Comparison of ENCODE assay signal across 18 cellular contexts in the genomic region with DNA sequence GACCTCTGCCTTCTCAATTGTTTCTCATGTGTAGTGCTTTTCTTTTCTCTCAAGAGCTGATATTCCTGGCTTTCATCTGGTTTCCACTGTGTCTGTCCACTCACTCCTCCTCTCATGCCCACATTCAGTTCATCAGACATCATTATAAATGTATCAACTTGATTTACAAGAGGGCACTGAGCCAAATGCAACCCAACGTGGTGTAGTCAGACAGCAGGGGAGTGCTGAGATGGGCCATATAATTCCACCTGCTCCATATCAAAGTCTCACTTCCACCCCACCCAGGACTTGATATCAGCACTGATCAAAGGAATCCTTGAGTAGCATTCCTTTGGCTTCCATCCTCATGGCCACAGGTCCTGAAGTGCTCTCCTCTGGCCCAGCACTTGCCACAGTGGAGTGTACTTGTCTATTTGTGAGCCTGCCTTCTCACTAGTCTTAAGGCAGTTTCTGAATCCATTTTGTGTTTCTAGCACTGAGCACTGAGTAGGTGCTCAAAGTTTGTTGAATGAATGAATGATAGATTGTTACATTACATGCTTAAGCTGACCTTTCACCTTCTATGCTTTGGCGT.
A peak's percentile ranks its signal among the peaks of the same experiment; 100 is the strongest.
DNase-seq lines count a peak whose midpoint lies in the region; ATAC-seq and TF ChIP-seq lines count a peak whose summit lies in the region.
"Had no signal": no experiment of that assay in that cellular context is flagged by ENCODE, and none has a peak within 500 bp of the region (broad histone marks: within the 10 kb centered on the region; RNA-seq: fewer than 3 reads in every experiment).

No MANE protein-coding gene starts in this region.

- H4K91ac ChIP-seq in H9 (ENCODE audit: insufficient read length, low read depth, low read length), result no peak overlapping the region

- H3K14ac ChIP-seq in H9 (ENCODE audit: insufficient read depth, low read length), result no peak overlapping the region

- H2BK20ac ChIP-seq in H9 (ENCODE audit: low read depth, low read length, poor library complexity, severe bottlenecking), result no peak overlapping the region

- no peak for TF ChIP-seq CTCF in H9 (conservative IDR thresholded peaks at IDR 0.05)

- H3K4me1 ChIP-seq in skeletal muscle tissue (ENCODE audit: control insufficient read depth in 3 of 3, insufficient read depth in 3 of 3, low read length in 3 of 3), result peaks cover 30 to 45% (median 30%) of the 10 kb centered on the region in 3 donors
- H3K4me1 ChIP-seq in H9 (ENCODE audit: insufficient read depth, low read length), result no peaks in the 10 kb centered on the region

- CTCF ChIA-PET in activated CD8-positive, alpha-beta T cell treated with anti-CD3 and anti-CD28 coated beads, Interleukin-2, amount 10 ng/mL, durations not matched to agents 7 days and 5 days (lab: Charles Lee), result no interaction called here

- DNase-seq in NCI-H1092 treated with DMSO at 0.1 percent for 48 hours (lab: John Stamatoyannopoulos, UW), result peak; percentile 31
- DNase-seq in NCI-H1092 (lab: John Stamatoyannopoulos, UW), result no peak
- peak; percentile 82 for DNase-seq in DMS79 treated with DMSO at 0.1 percent for 48 hours (lab: John Stamatoyannopoulos, UW)
- peak; percentile 8 for DNase-seq in SW480 (ENCODE audit: low spot score)
- DNase-seq in activated CD8-positive, alpha-beta T cell treated with anti-CD3 and anti-CD28 coated beads, Interleukin-2, amount 10 ng/mL, durations not matched to agents 7 days and 5 days, result no peak
- DNase-seq in H9, result no peak
- DNase-seq: 8988T; CD4-positive, alpha-beta T cell; IMR-90; Karpas-422; MM.1S; NCI-H187 treated with DMSO at 0.1 percent for 48 hours; NCI-H510A treated with DMSO at 0.1 percent for 48 hours; NK-92 treated with Interleukin-12 subunit alpha and Interleukin-12 subunit beta, amount 100 ng/mL, for 24 hours; SW 1271 had no signal

- no peaks in the 10 kb centered on the region for H3K9me3 ChIP-seq in skeletal muscle tissue (ENCODE audit: control insufficient read depth in 3 of 3, low read length in 3 of 3)
- no peaks in the 10 kb centered on the region for H3K9me3 ChIP-seq in H9 (ENCODE audit: control insufficient read depth, low read depth, low read length)
- H3K9me3 ChIP-seq: BE2C had no signal

- POLR2A ChIA-PET in activated CD8-positive, alpha-beta T cell treated with anti-CD3 and anti-CD28 coated beads, Interleukin-2, amount 10 ng/mL, durations not matched to agents 7 days and 5 days (lab: Charles Lee), result no interaction called here

- no CpG with 5 or more reads among the region's 2 CpGs for WGBS in H9 (ENCODE audit: extremely low coverage, insufficient read length, low lambda C conversion rate)

- H2AK5ac ChIP-seq in H9 (ENCODE audit: insufficient read length, low read length), result no peak overlapping the region

- H3K18ac ChIP-seq in H9 (ENCODE audit: insufficient read length, low read depth, low read length), result no peak overlapping the region

- H3K36me3 ChIP-seq in skeletal muscle tissue (ENCODE audit: control insufficient read depth in 3 of 3, insufficient read depth in 3 of 3, low read length in 3 of 3), result no peaks in the 10 kb centered on the region
- H3K36me3 ChIP-seq: BE2C had no signal

- no peak overlapping the region for H2BK15ac ChIP-seq in H9 (ENCODE audit: low read depth, low read length)

- H3K27me3 Mint-ChIP-seq in activated CD8-positive, alpha-beta T cell treated with anti-CD3 and anti-CD28 coated beads, Interleukin-2, amount 10 ng/mL, durations not matched to agents 7 days and 5 days (ENCODE audit: low read depth), result peaks cover 2% of the 10 kb centered on the region
- peaks cover under 1% of the 10 kb centered on the region; the same call in 1 of the 2 replicates for H3K27me3 Mint-ChIP-seq in H9 (ENCODE audit: low read depth)
- H3K27me3 Mint-ChIP-seq: CD4-positive, alpha-beta T cell had no signal

- no peaks in the 10 kb centered on the region for H4K20me1 ChIP-seq in H9 (ENCODE audit: control insufficient read depth, insufficient read depth, insufficient read length)

- no peaks in the 10 kb centered on the region for H3K79me2 ChIP-seq in H9 (ENCODE audit: insufficient read depth, low read length)

- H3K27ac Mint-ChIP-seq in activated CD8-positive, alpha-beta T cell treated with anti-CD3 and anti-CD28 coated beads, Interleukin-2, amount 10 ng/mL, durations not matched to agents 7 days and 5 days, result no peak overlapping the region
- no peak overlapping the region for H3K27ac Mint-ChIP-seq in H9
- H3K27ac Mint-ChIP-seq: CD4-positive, alpha-beta T cell had no signal

- H3K27me3 ChIP-seq in skeletal muscle tissue (ENCODE audit: control insufficient read depth in 3 of 3, insufficient read depth in 3 of 3, low read length in 3 of 3), result no peaks in the 10 kb centered on the region
- no peaks in the 10 kb centered on the region for H3K27me3 ChIP-seq in H9 (ENCODE audit: insufficient read depth, low read length)
- H3K27me3 ChIP-seq: BE2C had no signal

- no peak for ATAC-seq in activated CD8-positive, alpha-beta T cell treated with anti-CD3 and anti-CD28 coated beads, Interleukin-2, amount 10 ng/mL, durations not matched to agents 7 days and 5 days
- ATAC-seq in HG03280 (IDR thresholded peaks at IDR 0.05; ENCODE audit: unreplicated experiment), result no peak

- H3K79me1 ChIP-seq in H9 (ENCODE audit: insufficient read depth, low read depth, low read length, poor library complexity, severe bottlenecking), result no peaks in the 10 kb centered on the region

- no peak overlapping the region for H3T11ph ChIP-seq in H9 (ENCODE audit: low read length)

- H3K4ac ChIP-seq in H9 (ENCODE audit: low read depth, low read length), result no peak overlapping the region

- H3K9me3 Mint-ChIP-seq in activated CD8-positive, alpha-beta T cell treated with anti-CD3 and anti-CD28 coated beads, Interleukin-2, amount 10 ng/mL, durations not matched to agents 7 days and 5 days (ENCODE audit: insufficient read depth), result no peaks in the 10 kb centered on the region
- H3K9me3 Mint-ChIP-seq in H9, result peaks cover 4 to 5% of the 10 kb centered on the region in 2 experiments; a peak in 3 of 5 replicates
- H3K9me3 Mint-ChIP-seq: CD4-positive, alpha-beta T cell had no signal

- H3K4me2 ChIP-seq in H9 (ENCODE audit: insufficient read depth, insufficient read length, low read length), result no peak overlapping the region

- H2BK12ac ChIP-seq in H9 (ENCODE audit: insufficient read length, low read depth, low read length), result no peak overlapping the region

- no peak overlapping the region for H2BK5ac ChIP-seq in H9 (ENCODE audit: insufficient read length, low read length)

- H2AFZ ChIP-seq in H9 (ENCODE audit: low read length), result no peak overlapping the region

- H3K9ac ChIP-seq in skeletal muscle tissue (ENCODE audit: low read depth in 1 of 3, low read length in 3 of 3) (no peak overlapping the region), H9 (ENCODE audit: extremely low read depth, insufficient read length, low read length) (no peak overlapping the region)

- H3K23ac ChIP-seq in H9 (ENCODE audit: insufficient read length, low read depth, low read length), result no peak overlapping the region

- no peak overlapping the region for H3K56ac ChIP-seq in H9 (ENCODE audit: insufficient read length, low read depth, low read length)

- no peaks in the 10 kb centered on the region for H3K36me3 Mint-ChIP-seq in activated CD8-positive, alpha-beta T cell treated with anti-CD3 and anti-CD28 coated beads, Interleukin-2, amount 10 ng/mL, durations not matched to agents 7 days and 5 days (ENCODE audit: low read depth)
- peaks cover 0 to 5% (median 3%) of the 10 kb centered on the region in 3 experiments; a peak in 5 of 7 replicates for H3K36me3 Mint-ChIP-seq in H9 (ENCODE audit: insufficient read depth in 1 of 3, low read depth in 3 of 3)

- H3K27ac ChIP-seq in skeletal muscle tissue (ENCODE audit: low read depth, low read length) (peak overlapping the region; percentile 83), H9 (ENCODE audit: insufficient read length, low read depth, low read length) (no peak overlapping the region)

- no peaks in the 10 kb centered on the region for H3K23me2 ChIP-seq in H9 (ENCODE audit: insufficient read length, low read depth, low read length, poor library complexity, severe bottlenecking)

- H2BK120ac ChIP-seq in H9 (ENCODE audit: low read depth, low read length, poor library complexity, severe bottlenecking), result no peak overlapping the region

- no peak overlapping the region for H3K4me3 Mint-ChIP-seq in activated CD8-positive, alpha-beta T cell treated with anti-CD3 and anti-CD28 coated beads, Interleukin-2, amount 10 ng/mL, durations not matched to agents 7 days and 5 days
- H3K4me3 Mint-ChIP-seq in H9, result no peak overlapping the region
- H3K4me3 Mint-ChIP-seq: CD4-positive, alpha-beta T cell had no signal

- no peak overlapping the region for H4K5ac ChIP-seq in H9 (ENCODE audit: insufficient read length, low read depth, low read length)

- H3K4me1 Mint-ChIP-seq in activated CD8-positive, alpha-beta T cell treated with anti-CD3 and anti-CD28 coated beads, Interleukin-2, amount 10 ng/mL, durations not matched to agents 7 days and 5 days (ENCODE audit: low read depth), result no peaks in the 10 kb centered on the region
- H3K4me1 Mint-ChIP-seq in H9, result no peaks in the 10 kb centered on the region

- H3K4me3 ChIP-seq in skeletal muscle tissue (ENCODE audit: low read length in 3 of 3), result no peak overlapping the region

- no peak overlapping the region for H4K8ac ChIP-seq in H9 (replicated peaks; ENCODE audit: insufficient read length, low read depth, low read length)

Comparison
In these comparisons a context has a peak if more than half of its experiments do, and no peak if none do; other contexts are left out.
1. DNase-seq: peak in NCI-H1092 treated with DMSO at 0.1 percent for 48 hours (single experiment), DMS79 treated with DMSO at 0.1 percent for 48 hours (single experiment) and SW480 (single experiment); none in NCI-H1092 (single experiment), activated CD8-positive, alpha-beta T cell treated with anti-CD3 and anti-CD28 coated beads, Interleukin-2, amount 10 ng/mL, durations not matched to agents 7 days and 5 days (single experiment) and H9 (single experiment).